ENCODE assay signal across 27 cellular contexts in the genomic region with DNA sequence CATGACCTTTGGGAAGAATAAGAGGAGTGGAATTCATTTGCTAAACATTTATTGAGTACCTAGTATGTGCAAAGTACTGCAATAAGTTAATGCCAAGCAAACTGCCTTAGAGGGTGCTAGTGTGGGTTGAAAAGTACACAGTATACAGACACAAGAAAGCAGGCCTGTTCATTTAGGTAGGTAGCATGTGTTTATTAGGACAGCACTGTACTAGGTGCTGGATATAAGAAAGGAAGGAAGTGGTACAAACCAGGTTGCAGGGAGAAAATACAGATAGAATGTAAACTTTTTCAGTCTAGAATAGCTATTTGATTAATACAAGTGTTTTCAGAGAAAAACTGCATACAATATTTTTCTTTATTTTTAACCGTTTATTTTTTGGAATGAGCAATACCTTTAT.
A peak's percentile ranks its signal among the peaks of the same experiment; 100 is the strongest.
DNase-seq lines count a peak whose midpoint lies in the region; ATAC-seq lines count a peak whose summit lies in the region.
"Had no signal": no experiment of that assay in that cellular context is flagged by ENCODE, and none has a peak within 500 bp of the region (broad histone marks: within the 10 kb centered on the region; RNA-seq: fewer than 3 reads in every experiment).

No MANE protein-coding gene starts in this region.

- H3K9me3 ChIP-seq in T-helper 17 cell (ENCODE audit: control insufficient read depth, low read length, poor library complexity, severe bottlenecking), result no peaks in the 10 kb centered on the region
- H3K9me3 ChIP-seq in naive thymus-derived CD4-positive, alpha-beta T cell (ENCODE audit: control insufficient read depth in 2 of 3, low read length in 3 of 3), result no peaks in the 10 kb centered on the region
- H3K9me3 ChIP-seq: gastrocnemius medialis, HAP-1, psoas muscle had no signal

- H3K4me1 ChIP-seq in naive thymus-derived CD4-positive, alpha-beta T cell (ENCODE audit: control insufficient read depth in 2 of 2, insufficient read depth in 2 of 2, low read length in 2 of 2), result peaks cover 15 to 18% of the 10 kb centered on the region in 2 donors
- H3K4me1 ChIP-seq: body of pancreas had no signal

- ATAC-seq in T-helper 17 cell (peak; percentile 72), HG03442 (IDR thresholded peaks at IDR 0.05; ENCODE audit: unreplicated experiment) (no peak)
- peak; percentile 38 for ATAC-seq in naive thymus-derived CD4-positive, alpha-beta T cell
- ATAC-seq: activated naive CD4-positive, alpha-beta T cell treated with anti-CD3 and anti-CD28 coated beads, Interleukin-2, amount 50 U/mL, for 72 hours; body of pancreas; gastrocnemius medialis; psoas muscle had no signal

- no peak overlapping the region for H3K4me3 Mint-ChIP-seq in activated naive CD4-positive, alpha-beta T cell treated with anti-CD3 and anti-CD28 coated beads, Interleukin-2, amount 10 ng/mL, durations not matched to agents 7 days and 5 days
- no peak overlapping the region for H3K4me3 Mint-ChIP-seq in T-helper 17 cell
- peak overlapping the region in 6 of 10 donors; percentile 19 to 58 (median 35) for H3K4me3 Mint-ChIP-seq in naive thymus-derived CD4-positive, alpha-beta T cell
- H3K4me3 Mint-ChIP-seq: activated CD4-positive, alpha-beta T cell treated with anti-CD3 and anti-CD28 coated beads, Interleukin-2, amount 10 ng/mL, durations not matched to agents 7 days and 5 days; endodermal cell had no signal

- POLR2A ChIA-PET in naive thymus-derived CD4-positive, alpha-beta T cell (lab: Charles Lee), result interaction anchor here (0.6 kb wide), 1 partner anchor 10 kb away, joined by 3 read pairs; no protein-coding TSS in a partner anchor

- H3K27ac ChIP-seq in naive thymus-derived CD4-positive, alpha-beta T cell (ENCODE audit: low read depth, low read length), result no peak overlapping the region
- H3K27ac ChIP-seq: body of pancreas, esophagus squamous epithelium, gastrocnemius medialis, PC-9, psoas muscle, thoracic aorta, vagina, VCaP had no signal

- H3K27me3 ChIP-seq in naive thymus-derived CD4-positive, alpha-beta T cell (ENCODE audit: control insufficient read depth in 2 of 2, insufficient read depth in 2 of 2, low read length in 2 of 2), result no peaks in the 10 kb centered on the region
- H3K27me3 ChIP-seq: body of pancreas, esophagus squamous epithelium, gastrocnemius medialis, vagina had no signal

- H3K4me1 Mint-ChIP-seq in activated naive CD4-positive, alpha-beta T cell treated with anti-CD3 and anti-CD28 coated beads, Interleukin-2, amount 10 ng/mL, durations not matched to agents 7 days and 5 days, result peaks cover 18% of the 10 kb centered on the region
- H3K4me1 Mint-ChIP-seq in T-helper 17 cell, result peaks cover 28% of the 10 kb centered on the region
- peaks cover 17 to 50% (median 43%) of the 10 kb centered on the region in 7 donors for H3K4me1 Mint-ChIP-seq in naive thymus-derived CD4-positive, alpha-beta T cell
- H3K4me1 Mint-ChIP-seq: endodermal cell had no signal

- intact Hi-C loops in naive thymus-derived CD4-positive, alpha-beta T cell (cut with micrococcal nuclease), result no loop called here

- H3K27ac Mint-ChIP-seq in activated naive CD4-positive, alpha-beta T cell treated with anti-CD3 and anti-CD28 coated beads, Interleukin-2, amount 10 ng/mL, durations not matched to agents 7 days and 5 days, result peak overlapping the region; percentile 6
- H3K27ac Mint-ChIP-seq in T-helper 17 cell, result peak overlapping the region; percentile 89
- H3K27ac Mint-ChIP-seq in naive thymus-derived CD4-positive, alpha-beta T cell, result peak overlapping the region in 8 of 9 donors; percentile 29 to 82 (median 66)
- H3K27ac Mint-ChIP-seq: activated naive CD4-positive, alpha-beta T cell treated with anti-CD3 and anti-CD28 coated beads, Interleukin-2, amount 50 U/mL, for 72 hours; endodermal cell had no signal

- CTCF ChIA-PET in activated naive CD4-positive, alpha-beta T cell treated with anti-CD3 and anti-CD28 coated beads, Interleukin-2, amount 10 ng/mL, durations not matched to agents 7 days and 5 days (lab: Charles Lee), result no interaction called here
- CTCF ChIA-PET in naive thymus-derived CD4-positive, alpha-beta T cell (lab: Charles Lee), result no interaction called here

- H3K4me3 ChIP-seq in naive thymus-derived CD4-positive, alpha-beta T cell (ENCODE audit: low read length), result no peak overlapping the region
- H3K4me3 ChIP-seq: body of pancreas, esophagus squamous epithelium, gastrocnemius medialis, HAP-1, PC-9, psoas muscle, thoracic aorta, vagina had no signal

- no peak for DNase-seq in activated naive CD4-positive, alpha-beta T cell treated with anti-CD3 and anti-CD28 coated beads, Interleukin-2, amount 10 ng/mL, durations not matched to agents 7 days and 5 days
- DNase-seq in activated naive CD4-positive, alpha-beta T cell (lab: John Stamatoyannopoulos, UW), result no peak
- DNase-seq in HCEC 1CT, result peak; percentile 69
- no peak for DNase-seq in T-helper 17 cell
- peak in 2 of 9 donors; percentile 5 to 7 for DNase-seq in naive thymus-derived CD4-positive, alpha-beta T cell
- DNase-seq in NCI-H345 treated with DMSO at 0.1 percent for 48 hours (lab: John Stamatoyannopoulos, UW; ENCODE audit: unreplicated experiment), result no peak
- DNase-seq: activated CD4-positive, alpha-beta T cell treated with anti-CD3 and anti-CD28 coated beads, Interleukin-2, amount 10 ng/mL, durations not matched to agents 7 days and 5 days; activated T-cell treated with anti-CD3 and anti-CD28 coated beads for 4 hours; body of pancreas; DMS153; endodermal cell; esophagus squamous epithelium; gastrocnemius medialis; GF-D8; NCI-H1092 treated with DMSO at 0.1 percent for 48 hours; NCI-H2029 treated with DMSO at 0.1 percent for 48 hours; NCI-H345; PC-9; psoas muscle; SHP77; stimulated activated CD4-positive, alpha-beta T cell treated with anti-CD3 and anti-CD28 coated beads, Interleukin-1b, Interleukin-23, amount 100 ng/mL, for 48 hours had no signal

- H3K36me3 Mint-ChIP-seq in activated naive CD4-positive, alpha-beta T cell treated with anti-CD3 and anti-CD28 coated beads, Interleukin-2, amount 10 ng/mL, durations not matched to agents 7 days and 5 days, result peaks cover 31% of the 10 kb centered on the region
- H3K36me3 Mint-ChIP-seq in T-helper 17 cell (ENCODE audit: low read depth), result peaks cover 9% of the 10 kb centered on the region
- H3K36me3 Mint-ChIP-seq in naive thymus-derived CD4-positive, alpha-beta T cell, result peaks cover 5 to 39% (median 28%) of the 10 kb centered on the region in 5 donors

- no peaks in the 10 kb centered on the region for H3K27me3 Mint-ChIP-seq in activated naive CD4-positive, alpha-beta T cell treated with anti-CD3 and anti-CD28 coated beads, Interleukin-2, amount 10 ng/mL, durations not matched to agents 7 days and 5 days
- H3K27me3 Mint-ChIP-seq in T-helper 17 cell, result no peaks in the 10 kb centered on the region
- H3K27me3 Mint-ChIP-seq in naive thymus-derived CD4-positive, alpha-beta T cell, result no peaks in the 10 kb centered on the region
- H3K27me3 Mint-ChIP-seq: activated CD4-positive, alpha-beta T cell treated with anti-CD3 and anti-CD28 coated beads, Interleukin-2, amount 10 ng/mL, durations not matched to agents 7 days and 5 days had no signal

- peaks cover 7% of the 10 kb centered on the region for H3K9me3 Mint-ChIP-seq in activated naive CD4-positive, alpha-beta T cell treated with anti-CD3 and anti-CD28 coated beads, Interleukin-2, amount 10 ng/mL, durations not matched to agents 7 days and 5 days
- peaks cover 0 to 10% (median 4%) of the 10 kb centered on the region in 11 donors for H3K9me3 Mint-ChIP-seq in naive thymus-derived CD4-positive, alpha-beta T cell
- H3K9me3 Mint-ChIP-seq: activated naive CD4-positive, alpha-beta T cell treated with anti-CD3 and anti-CD28 coated beads, Interleukin-2, amount 50 U/mL, for 72 hours had no signal

- H3K36me3 ChIP-seq in naive thymus-derived CD4-positive, alpha-beta T cell (ENCODE audit: control insufficient read depth in 2 of 3, insufficient read depth in 3 of 3, low read length in 3 of 3), result peaks cover 0 to 24% (median 6%) of the 10 kb centered on the region in 3 experiments

Comparison
In these comparisons a context has a peak if more than half of its experiments do, and no peak if none do; other contexts are left out.
1. H3K27ac Mint-ChIP-seq: peak in every context shown above with its lines; median percentile 89 in T-helper 17 cell; 66 in naive thymus-derived CD4-positive, alpha-beta T cell; 6 in activated naive CD4-positive, alpha-beta T cell treated with anti-CD3 and anti-CD28 coated beads, Interleukin-2, amount 10 ng/mL, durations not matched to agents 7 days and 5 days.
2. H3K4me3 Mint-ChIP-seq: peak in naive thymus-derived CD4-positive, alpha-beta T cell (6 of 10); none in activated naive CD4-positive, alpha-beta T cell treated with anti-CD3 and anti-CD28 coated beads, Interleukin-2, amount 10 ng/mL, durations not matched to agents 7 days and 5 days (single experiment) and T-helper 17 cell (single experiment).